In genomic region chr14:91419044-91419397, GRCh38 we compare ENCODE assay signal across 8 cellular contexts. TPM values are rescaled to one million over a fixed set of nuclear protein-coding genes. Genes with fewer than 3 reads are reported as not detected.
A peak's percentile ranks its signal among the peaks of the same experiment; 100 is the strongest.
DNase-seq lines count a peak whose midpoint lies in the region; ATAC-seq, FAIRE-seq and TF ChIP-seq lines count a peak whose summit lies in the region.

No MANE protein-coding gene starts in this region.

- H3K9me3 Mint-ChIP-seq in brain, result no peaks in the 10 kb centered on the region

- peak overlapping the region; percentile 42 to 69 (median 62) for H3K4me3 Mint-ChIP-seq in brain

- ATAC-seq in psoas muscle, result no peak

- peaks cover 37% of the 10 kb centered on the region for H3K4me1 Mint-ChIP-seq in brain

- CTCF ChIA-PET in HEK293T (lab: Yijun Ruan, JAX), result interaction anchor here (1.6 to 3.5 kb wide), 2 partner anchors 64 to 95 kb away, joined by 4 to 18 read pairs; no protein-coding TSS in a partner anchor

- POLR2A ChIA-PET in HEK293T (lab: Yijun Ruan, JAX), result interaction anchor here (1.0 to 1.9 kb wide), 3 partner anchors 10 to 64 kb away, joined by 3 to 9 read pairs (median 3); no protein-coding TSS in a partner anchor

- peaks cover 9% of the 10 kb centered on the region for H3K27me3 Mint-ChIP-seq in brain

- no peak for DNase-seq in GM12891 (ENCODE audit: insufficient read length, low spot score)
- peak; percentile 52 for DNase-seq in NOMO-1 treated with DMSO at 0.1 percent for 48 hours (lab: John Stamatoyannopoulos, UW; ENCODE audit: unreplicated experiment)
- no peak for DNase-seq in psoas muscle
- no peak for DNase-seq in HEK293T (ENCODE audit: extremely low spot score)
- no peak for DNase-seq in anterior cingulate cortex (lab: John Stamatoyannopoulos, UW)
- DNase-seq in HuH-7.5 (ENCODE audit: low spot score), result no peak
- DNase-seq in NCI-H1092 (lab: John Stamatoyannopoulos, UW), result no peak

- H3K4me3 ChIP-seq in psoas muscle, result peak overlapping the region; percentile 66

- no peak for TF ChIP-seq POLR2A in GM12891 (IDR thresholded peaks at IDR 0.05; ENCODE audit: low read depth, low read length)

- no peak overlapping the region for H3K27ac ChIP-seq in psoas muscle

- 48 to 53% (median 50%) methylated on average over 12 of the region's 12 CpGs for WGBS in psoas muscle, 3 donors

- intact Hi-C loops in psoas muscle (cut with DNase I), result loop anchor here (2.0 to 5.0 kb wide), 2 partner anchors 94 to 97 kb away; no protein-coding TSS in a partner anchor

- peak; percentile 13 to 32 for TF ChIP-seq CTCF in brain (conservative IDR thresholded peaks at IDR 0.05)
- no peak for TF ChIP-seq CTCF in psoas muscle (IDR thresholded peaks at IDR 0.05)

- peaks cover 0 to 19% (median 10%) of the 10 kb centered on the region in 3 donors for H3K27me3 ChIP-seq in psoas muscle (ENCODE audit: insufficient read depth in 3 of 3, low read length in 2 of 3)

- H3K9me3 ChIP-seq in psoas muscle, result no peaks in the 10 kb centered on the region

- H3K27ac Mint-ChIP-seq in brain, result peak overlapping the region in 3 of 5 experiments; percentile 10 to 33 (median 17)

- H3K4me1 ChIP-seq in psoas muscle, result peaks cover 4% of the 10 kb centered on the region

- H3K36me3 ChIP-seq in psoas muscle (ENCODE audit: insufficient read depth in 1 of 2, low read depth in 1 of 2), result no peaks in the 10 kb centered on the region

- FAIRE-seq in GM12891 (lab: Jason Lieb, UNC), result no peak

- no peaks in the 10 kb centered on the region for H3K36me3 Mint-ChIP-seq in brain

TF ChIP-seq in GM12891, 5 proteins besides CTCF, POLR2A, EP300 and RAD21:
- TF ChIP-seq TAF1 (IDR thresholded peaks at IDR 0.05; ENCODE audit: low read depth, low read length) (no peak), POU2F2 (IDR thresholded peaks at IDR 0.05; ENCODE audit: low read depth, low read length) (no peak), SPI1 (IDR thresholded peaks at IDR 0.05; ENCODE audit: low read depth, low read length) (peak; percentile 36; the same call in 1 of the 2 replicates), PAX5 (IDR thresholded peaks at IDR 0.05; ENCODE audit: insufficient read depth, low read length, severe bottlenecking) (no peak)
TF ChIP-seq in GM12891: peak in this region for 1.

TF ChIP-seq in HEK293T, 16 proteins besides CTCF, POLR2A, EP300 and RAD21:
- TF ChIP-seq ZNF384 (IDR thresholded peaks at IDR 0.05) (no peak), FOXA1 (IDR thresholded peaks at IDR 0.05) (no peak), L3MBTL2 (conservative IDR thresholded peaks at IDR 0.05) (no peak), TARDBP (IDR thresholded peaks at IDR 0.05) (no peak), FOXM1 (IDR thresholded peaks at IDR 0.05; ENCODE audit: borderline replicate concordance) (no peak), ELF4 (IDR thresholded peaks at IDR 0.05) (no peak), ARNT (IDR thresholded peaks at IDR 0.05) (no peak), CTBP1 (IDR thresholded peaks at IDR 0.05; ENCODE audit: borderline replicate concordance) (no peak), NFRKB (IDR thresholded peaks at IDR 0.05) (no peak)

RNA-seq across cellular contexts. Expression of gene CCDC88C, which starts 1.4 kb away (rescaled TPM):
- 32.5 TPM for polyA plus RNA-seq in GM12891 (2012; ENCODE audit: low read depth, missing spikeins)
- polyA plus RNA-seq in brain (ENCODE audit: insufficient read depth, low read depth, low replicate concordance), result 40.2 TPM
- 1 to 10 TPM; 2.4 to 3.9 (median 2.9) TPM for total RNA-seq in psoas muscle
- 1 to 10 TPM in 2 of 3 donors, under 1 TPM in 1; 0.49 to 1.3 (median 1.2) TPM for polyA plus RNA-seq in psoas muscle

Comparison
In these comparisons a context has a peak if more than half of its experiments do, and no peak if none do; other contexts are left out.
1. RNA of gene CCDC88C, which starts 1.4 kb away (polyA plus RNA-seq): 40.2 TPM in brain (single experiment); 0.49 to 1.3 TPM in psoas muscle; every median in the first group is over 10 times any median in the second.